In genomic region chr7:108466322-108466721, GRCh38 we compare ENCODE assay signal across 3 cellular contexts. TPM values are rescaled to one million over a fixed set of nuclear protein-coding genes. Genes with fewer than 3 reads are reported as not detected.
"Had no signal": no experiment of that assay in that cellular context is flagged by ENCODE, and none has a peak within 500 bp of the region (broad histone marks: within the 10 kb centered on the region; RNA-seq: fewer than 3 reads in every experiment).

No MANE protein-coding gene starts in this region.

RNA-seq across cellular contexts. Expression of gene NRCAM, which starts 10.1 kb away (rescaled TPM):
- total RNA-seq: OCI-LY7, PC-3, SJSA1 had no signal
